Comparison of ENCODE assay signal across 8 cellular contexts in genomic region chr11:120511116-120511803, GRCh38. TPM values are rescaled to one million over a fixed set of nuclear protein-coding genes. Genes with fewer than 3 reads are reported as not detected.
DNase-seq lines count a peak whose midpoint lies in the region; ATAC-seq and TF ChIP-seq lines count a peak whose summit lies in the region.

Gene GRIK4 (plus strand): TSS chr11:120511748. CDS start chr11:120660319, 148,571 bp downstream.

- H3K9me3 Mint-ChIP-seq in activated T-helper 2 cell treated with anti-CD3 and anti-CD28 coated beads, Interferon-gamma antibody, Interleukin-2, Interleukin-4, amounts not matched to agents 10 μg/mL and 5 μg/mL and 100 μg/mL, durations not matched to agents 14 hours and 24 hours and 36 hours = no peaks in the 10 kb centered on the region

- H3K27me3 ChIP-seq in neutrophil (peaks cover 97% of the 10 kb centered on the region), subcutaneous abdominal adipose tissue (ENCODE audit: control insufficient read depth in 5 of 5, insufficient read depth in 4 of 5, low read length in 5 of 5) (peaks cover 18 to 47% (median 40%) of the 10 kb centered on the region in 5 donors)

- no peaks in the 10 kb centered on the region for H3K36me3 Mint-ChIP-seq in activated T-helper 2 cell treated with anti-CD3 and anti-CD28 coated beads, Interferon-gamma antibody, Interleukin-2, Interleukin-4, amounts not matched to agents 10 μg/mL and 5 μg/mL and 100 μg/mL, durations not matched to agents 14 hours and 24 hours and 36 hours (ENCODE audit: low read depth)

- H3K9ac ChIP-seq in subcutaneous abdominal adipose tissue (ENCODE audit: low read length in 5 of 5) = no peak within 1 kb of the TSS

- H3K4me1 ChIP-seq in neutrophil (ENCODE audit: control insufficient read depth in 1 of 2, insufficient read depth in 1 of 2, low read depth in 1 of 2, low read length in 1 of 2) (peaks cover 0 to 2% of the 10 kb centered on the region in 2 experiments), subcutaneous abdominal adipose tissue (ENCODE audit: control insufficient read depth in 5 of 5, insufficient read depth in 5 of 5, low read length in 5 of 5) (no peaks in the 10 kb centered on the region)

- H3K4me3 Mint-ChIP-seq in activated T-helper 2 cell treated with anti-CD3 and anti-CD28 coated beads, Interferon-gamma antibody, Interleukin-2, Interleukin-4, amounts not matched to agents 10 μg/mL and 5 μg/mL and 100 μg/mL, durations not matched to agents 14 hours and 24 hours and 36 hours (ENCODE audit: low read depth) = no peak within 1 kb of the TSS

- no peaks in the 10 kb centered on the region for H3K36me3 ChIP-seq in neutrophil
- no peaks in the 10 kb centered on the region for H3K36me3 ChIP-seq in subcutaneous abdominal adipose tissue (ENCODE audit: control insufficient read depth in 5 of 5, insufficient read depth in 5 of 5, low read length in 5 of 5)

- intact Hi-C loops in activated T-helper 2 cell treated with anti-CD3 and anti-CD28 coated beads, Interferon-gamma antibody, Interleukin-2, Interleukin-4, amounts not matched to agents 10 μg/mL and 5 μg/mL and 100 μg/mL, durations not matched to agents 14 hours and 24 hours and 36 hours (cut with micrococcal nuclease) = loop anchor here (1.0 to 5.0 kb wide), 5 partner anchors 174 to 681 kb away; no protein-coding TSS in a partner anchor

- H3K27ac ChIP-seq in neutrophil (no peak within 1 kb of the TSS), subcutaneous abdominal adipose tissue (ENCODE audit: low read depth, low read length) (no peak within 1 kb of the TSS)

- DNase-seq in DMS153 treated with DMSO at 0.1 percent for 48 hours (lab: John Stamatoyannopoulos, UW; ENCODE audit: unreplicated experiment) (peak; percentile 29), KG1 (lab: John Stamatoyannopoulos, UW) (peak; percentile 64), RPMI8226 (peak; percentile 76), foreskin fibroblast (peak; percentile 50 to 88)
- DNase-seq in activated T-helper 2 cell treated with anti-CD3 and anti-CD28 coated beads, Interferon-gamma antibody, Interleukin-2, Interleukin-4, amounts not matched to agents 10 μg/mL and 5 μg/mL and 100 μg/mL, durations not matched to agents 14 hours and 24 hours and 36 hours (ENCODE audit: low spot score) = peak; percentile 64

- ATAC-seq in GM21717 (IDR thresholded peaks at IDR 0.05; ENCODE audit: unreplicated experiment) = peak; percentile 78

- H3K27ac Mint-ChIP-seq in activated T-helper 2 cell treated with anti-CD3 and anti-CD28 coated beads, Interferon-gamma antibody, Interleukin-2, Interleukin-4, amounts not matched to agents 10 μg/mL and 5 μg/mL and 100 μg/mL, durations not matched to agents 14 hours and 24 hours and 36 hours = no peak within 1 kb of the TSS

- peaks cover 2% of the 10 kb centered on the region for H3K4me1 Mint-ChIP-seq in activated T-helper 2 cell treated with anti-CD3 and anti-CD28 coated beads, Interferon-gamma antibody, Interleukin-2, Interleukin-4, amounts not matched to agents 10 μg/mL and 5 μg/mL and 100 μg/mL, durations not matched to agents 14 hours and 24 hours and 36 hours (ENCODE audit: low read depth)

- H3K4me3 ChIP-seq in foreskin fibroblast (ENCODE audit: low read depth in 1 of 2, low read length in 2 of 2) (peak within 1 kb of the TSS; percentile 18 to 46), neutrophil (ENCODE audit: low read depth in 1 of 2, low read length in 1 of 2) (no peak within 1 kb of the TSS), subcutaneous abdominal adipose tissue (ENCODE audit: low read depth in 1 of 5, low read length in 5 of 5) (peak within 1 kb of the TSS in 3 of 5 donors; percentile 39 to 56 (median 49))

- peak; percentile 91 for TF ChIP-seq CTCF in foreskin fibroblast (IDR thresholded peaks at IDR 0.05; ENCODE audit: low read depth, low read length)
- peak; percentile 41 for TF ChIP-seq CTCF in neutrophil (IDR thresholded peaks at IDR 0.05)

- no peaks in the 10 kb centered on the region for H3K9me3 ChIP-seq in neutrophil
- H3K9me3 ChIP-seq in subcutaneous abdominal adipose tissue (ENCODE audit: control insufficient read depth in 5 of 5, low read length in 5 of 5) = no peaks in the 10 kb centered on the region

- peaks cover 48% of the 10 kb centered on the region for H3K27me3 Mint-ChIP-seq in activated T-helper 2 cell treated with anti-CD3 and anti-CD28 coated beads, Interferon-gamma antibody, Interleukin-2, Interleukin-4, amounts not matched to agents 10 μg/mL and 5 μg/mL and 100 μg/mL, durations not matched to agents 14 hours and 24 hours and 36 hours (ENCODE audit: low read depth)

RNA-seq across cellular contexts. Expression of gene GRIK4, which starts in this region (rescaled TPM):
- total RNA-seq in activated T-helper 2 cell treated with anti-CD3 and anti-CD28 coated beads, Interferon-gamma antibody, Interleukin-2, Interleukin-4, amounts not matched to agents 10 μg/mL and 5 μg/mL and 100 μg/mL, durations not matched to agents 14 hours and 24 hours and 36 hours = not detected in 2 replicates

Comparison
In these comparisons a context has a peak if more than half of its experiments do, and no peak if none do; other contexts are left out.
1. Peak in DNase-seq in activated T-helper 2 cell treated with anti-CD3 and anti-CD28 coated beads, Interferon-gamma antibody, Interleukin-2, Interleukin-4, amounts not matched to agents 10 μg/mL and 5 μg/mL and 100 μg/mL, durations not matched to agents 14 hours and 24 hours and 36 hours; RNA of the gene not detected or under 1 TPM.
2. H3K4me3 ChIP-seq: peak in foreskin fibroblast (2 of 2) and subcutaneous abdominal adipose tissue (3 of 5); none in neutrophil (0 of 2).
3. Peak in every context shown above with its lines, with median percentiles within 50 percentile points of each other: DNase-seq.